Comparison of ENCODE assay signal across 11 cellular contexts in the genomic region with DNA sequence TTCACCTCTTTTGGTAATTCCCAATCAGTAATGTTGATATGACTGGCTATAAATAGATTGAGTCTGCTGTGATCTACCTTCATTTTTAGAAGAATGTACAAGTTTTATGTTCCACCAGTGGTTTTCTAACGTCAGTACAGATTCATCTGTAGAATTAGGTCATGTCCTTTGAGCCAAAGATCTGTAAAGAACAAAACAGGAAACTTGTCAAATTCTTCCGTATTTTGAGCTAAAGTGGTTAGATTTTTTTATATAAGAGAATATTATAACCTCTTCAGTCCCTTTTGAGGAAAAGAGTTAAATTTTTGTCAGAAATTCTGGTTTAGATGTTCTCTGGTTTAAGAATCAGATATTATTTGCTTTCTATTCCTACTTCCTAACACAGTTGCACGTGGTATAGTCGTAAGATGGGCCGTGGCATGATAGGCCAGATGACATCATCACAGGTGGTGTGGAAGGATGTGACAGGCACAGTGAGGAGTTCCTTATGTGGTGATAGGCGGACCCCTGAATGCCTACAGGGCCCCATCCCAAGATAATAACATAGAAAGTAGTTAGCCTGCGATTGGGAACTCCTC.
A peak's percentile ranks its signal among the peaks of the same experiment; 100 is the strongest.
DNase-seq lines count a peak whose midpoint lies in the region; ATAC-seq and TF ChIP-seq lines count a peak whose summit lies in the region.
"Had no signal": no experiment of that assay in that cellular context is flagged by ENCODE, and none has a peak within 500 bp of the region (broad histone marks: within the 10 kb centered on the region; RNA-seq: fewer than 3 reads in every experiment).

No MANE protein-coding gene starts in this region.

- no peaks in the 10 kb centered on the region for H3K9me3 Mint-ChIP-seq in activated CD8-positive, alpha-beta T cell treated with anti-CD3 and anti-CD28 coated beads, Interleukin-2, amount 10 ng/mL, durations not matched to agents 7 days and 5 days (ENCODE audit: insufficient read depth)
- H3K9me3 Mint-ChIP-seq in central memory CD8-positive, alpha-beta T cell = no peaks in the 10 kb centered on the region
- H3K9me3 Mint-ChIP-seq: CD14-positive monocyte had no signal

- H3K9me3 ChIP-seq in HEK293 (ENCODE audit: control insufficient read depth, insufficient read depth, low read depth, low read length) (no peaks in the 10 kb centered on the region), A673 (ENCODE audit: low read depth, low read length, poor library complexity, severe bottlenecking) (no peaks in the 10 kb centered on the region), mammary epithelial cell (replicated peaks; ENCODE audit: insufficient read depth, low read length) (no peaks in the 10 kb centered on the region)

- H3K27me3 ChIP-seq in A673 (replicated peaks; ENCODE audit: insufficient read depth, low read depth, low read length, poor library complexity) (no peaks in the 10 kb centered on the region), mammary epithelial cell (ENCODE audit: insufficient read depth, low read length) (no peaks in the 10 kb centered on the region)

- no peaks in the 10 kb centered on the region for H3K27me3 Mint-ChIP-seq in activated CD8-positive, alpha-beta T cell treated with anti-CD3 and anti-CD28 coated beads, Interleukin-2, amount 10 ng/mL, durations not matched to agents 7 days and 5 days (ENCODE audit: low read depth)
- no peaks in the 10 kb centered on the region for H3K27me3 Mint-ChIP-seq in central memory CD8-positive, alpha-beta T cell

- POLR2A ChIA-PET in HEK293 (lab: Yijun Ruan, JAX) = no interaction called here
- POLR2A ChIA-PET in activated CD8-positive, alpha-beta T cell treated with anti-CD3 and anti-CD28 coated beads, Interleukin-2, amount 10 ng/mL, durations not matched to agents 7 days and 5 days (lab: Charles Lee) = no interaction called here
- POLR2A ChIA-PET in A673 (lab: Charles Lee; ENCODE audit: low non-redundant PET) = no interaction called here

- H3K27ac ChIP-seq in HEK293 (ENCODE audit: extremely low read depth, low read depth, low read length) = no peak overlapping the region
- H3K27ac ChIP-seq in A673 (ENCODE audit: low read depth, low read length, poor library complexity, severe bottlenecking) = no peak overlapping the region
- no peak overlapping the region for H3K27ac ChIP-seq in mammary epithelial cell (ENCODE audit: insufficient read depth, low read depth, low read length)

- peak; percentile 86 for ATAC-seq in activated CD8-positive, alpha-beta T cell treated with anti-CD3 and anti-CD28 coated beads, Interleukin-2, amount 10 ng/mL, durations not matched to agents 7 days and 5 days
- ATAC-seq in central memory CD8-positive, alpha-beta T cell (replicated peaks; ENCODE audit: extremely low read depth, poor library complexity, severe bottlenecking) = peak; percentile 80

- peak; percentile 76 for DNase-seq in activated CD8-positive, alpha-beta T cell treated with anti-CD3 and anti-CD28 coated beads, Interleukin-2, amount 10 ng/mL, durations not matched to agents 7 days and 5 days
- DNase-seq in central memory CD8-positive, alpha-beta T cell (ENCODE audit: low spot score in 2 of 2) = peak in 1 of 2 donors; percentile 21
- peak; percentile 51 to 53 for DNase-seq in stimulated activated CD4-positive, alpha-beta T cell treated with anti-CD3 and anti-CD28 coated beads, Interleukin-2, amount 100 ng/mL, for 24 hours
- DNase-seq in NOMO-1 treated with dmso at 0.1 percent for 144 hours (lab: John Stamatoyannopoulos, UW; ENCODE audit: unreplicated experiment) (no peak), A673 (ENCODE audit: low spot score) (no peak), HCEC 1CT (no peak), mammary epithelial cell (no peak)
- DNase-seq: NCI-H1694 treated with DMSO at 0.1 percent for 48 hours had no signal

- H3K36me3 Mint-ChIP-seq in activated CD8-positive, alpha-beta T cell treated with anti-CD3 and anti-CD28 coated beads, Interleukin-2, amount 10 ng/mL, durations not matched to agents 7 days and 5 days (ENCODE audit: low read depth) = peaks cover 32% of the 10 kb centered on the region
- peaks cover 9% of the 10 kb centered on the region for H3K36me3 Mint-ChIP-seq in central memory CD8-positive, alpha-beta T cell (ENCODE audit: insufficient read depth)

- peaks cover 33% of the 10 kb centered on the region for H3K4me1 Mint-ChIP-seq in activated CD8-positive, alpha-beta T cell treated with anti-CD3 and anti-CD28 coated beads, Interleukin-2, amount 10 ng/mL, durations not matched to agents 7 days and 5 days (ENCODE audit: low read depth)
- H3K4me1 Mint-ChIP-seq in central memory CD8-positive, alpha-beta T cell = no peaks in the 10 kb centered on the region

- dilution Hi-C loops in mammary epithelial cell (cut with HindIII; ENCODE audit: low sequenced_read_pairs) = no loop called here

- intact Hi-C loops in A673 (cut with micrococcal nuclease; ENCODE audit: unreplicated experiment) (loop anchor here (5.0 kb wide), 1 partner anchor 187 kb away; no protein-coding TSS in a partner anchor), mammary epithelial cell (cut with micrococcal nuclease) (no loop called here)

- H3K4me2 ChIP-seq in mammary epithelial cell (ENCODE audit: insufficient read depth, low read depth, low read length) = no peak overlapping the region

- H4K20me1 ChIP-seq in mammary epithelial cell (ENCODE audit: insufficient read depth, low read length) = no peaks in the 10 kb centered on the region

- H3K4me3 ChIP-seq in HEK293 (ENCODE audit: low read depth, low read length) = no peak overlapping the region
- no peak overlapping the region for H3K4me3 ChIP-seq in A673 (ENCODE audit: low read depth, low read length, poor library complexity, severe bottlenecking)
- no peak overlapping the region for H3K4me3 ChIP-seq in mammary epithelial cell (replicated peaks in 1 of 3; ENCODE audit: insufficient read depth in 1 of 3, low read depth in 2 of 3, low read length in 3 of 3)

- TF ChIP-seq CTCF in HEK293 (tag by site-specific recombination; IDR thresholded peaks at IDR 0.05) (no peak), A673 (conservative IDR thresholded peaks at IDR 0.05; ENCODE audit: low read depth, low read length) (no peak), mammary epithelial cell (conservative IDR thresholded peaks at IDR 0.05 in 1 of 2, IDR thresholded peaks at IDR 0.05 in 1 of 2; ENCODE audit: extremely low read depth in 1 of 2, insufficient read depth in 1 of 2, low read depth in 1 of 2, low read length in 2 of 2) (no peak)

- H3K4me1 ChIP-seq in HEK293 (ENCODE audit: control insufficient read depth, insufficient read depth, low read length) (no peaks in the 10 kb centered on the region), A673 (ENCODE audit: insufficient read depth, low read length, poor library complexity, severe bottlenecking) (no peaks in the 10 kb centered on the region), mammary epithelial cell (ENCODE audit: insufficient read depth, low read length) (no peaks in the 10 kb centered on the region)

- H3K9ac ChIP-seq in mammary epithelial cell (ENCODE audit: insufficient read depth, low read length) = no peak overlapping the region

- 93% methylated on average over 7 of the region's 7 CpGs for WGBS in mammary epithelial cell (ENCODE audit: low coverage, missing lambda C conversion rate)

- H3K36me3 ChIP-seq in HEK293 (ENCODE audit: control insufficient read depth in 2 of 2, insufficient read depth in 1 of 2, low read length in 2 of 2) (peaks cover 0 to 54% of the 10 kb centered on the region in 2 experiments; a peak in 1 of 3 replicates), A673 (ENCODE audit: insufficient read depth, low read length, poor library complexity, severe bottlenecking) (peaks cover 11% of the 10 kb centered on the region), mammary epithelial cell (ENCODE audit: insufficient read depth, low read length) (peaks cover 31% of the 10 kb centered on the region)

- H3K4me3 Mint-ChIP-seq in activated CD8-positive, alpha-beta T cell treated with anti-CD3 and anti-CD28 coated beads, Interleukin-2, amount 10 ng/mL, durations not matched to agents 7 days and 5 days = no peak overlapping the region
- no peak overlapping the region for H3K4me3 Mint-ChIP-seq in central memory CD8-positive, alpha-beta T cell
- H3K4me3 Mint-ChIP-seq: CD14-positive monocyte, mesothelial cell of epicardium had no signal

- in situ Hi-C loops in mammary epithelial cell (cut with MboI; ENCODE audit: low sequenced_read_pairs in 2 of 2) = loop anchor here in 1 of 2 donors (25.0 kb wide), 1 partner anchor 573 kb away; a partner anchor contains a TSS

- CTCF ChIA-PET in HEK293 (lab: Yijun Ruan, JAX) (interaction anchor here (0.7 to 5.0 kb wide), 6 partner anchors 10 to 129 kb away, joined by 3 to 24 read pairs (median 5); no protein-coding TSS in a partner anchor), A673 (lab: Charles Lee) (no interaction called here), mammary epithelial cell (lab: Charles Lee; ENCODE audit: low non-redundant PET) (no interaction called here)
- CTCF ChIA-PET in activated CD8-positive, alpha-beta T cell treated with anti-CD3 and anti-CD28 coated beads, Interleukin-2, amount 10 ng/mL, durations not matched to agents 7 days and 5 days (lab: Charles Lee) = interaction anchor here (1.5 to 3.6 kb wide), 7 partner anchors 12 to 141 kb away, joined by 3 to 25 read pairs (median 8); no protein-coding TSS in a partner anchor

- H3K79me2 ChIP-seq in mammary epithelial cell (ENCODE audit: insufficient read depth, low read length) = peaks cover 26% of the 10 kb centered on the region

- H3K27ac Mint-ChIP-seq in activated CD8-positive, alpha-beta T cell treated with anti-CD3 and anti-CD28 coated beads, Interleukin-2, amount 10 ng/mL, durations not matched to agents 7 days and 5 days = peak overlapping the region; percentile 58
- peak overlapping the region; percentile 45 for H3K27ac Mint-ChIP-seq in central memory CD8-positive, alpha-beta T cell (ENCODE audit: low read depth)
- H3K27ac Mint-ChIP-seq: mesothelial cell of epicardium had no signal

- BruUV-seq in A673 (replicated peaks; lab: Mats Ljungman, UMichigan) (no TSS peak), mammary epithelial cell (replicated peaks; lab: Mats Ljungman, UMichigan) (no TSS peak)

- H2AFZ ChIP-seq in mammary epithelial cell (ENCODE audit: low read depth, low read length) = no peak overlapping the region

TF ChIP-seq in HEK293, 187 proteins besides CTCF, POLR2A, EP300 and RAD21:
- TF ChIP-seq, protein P1, sequence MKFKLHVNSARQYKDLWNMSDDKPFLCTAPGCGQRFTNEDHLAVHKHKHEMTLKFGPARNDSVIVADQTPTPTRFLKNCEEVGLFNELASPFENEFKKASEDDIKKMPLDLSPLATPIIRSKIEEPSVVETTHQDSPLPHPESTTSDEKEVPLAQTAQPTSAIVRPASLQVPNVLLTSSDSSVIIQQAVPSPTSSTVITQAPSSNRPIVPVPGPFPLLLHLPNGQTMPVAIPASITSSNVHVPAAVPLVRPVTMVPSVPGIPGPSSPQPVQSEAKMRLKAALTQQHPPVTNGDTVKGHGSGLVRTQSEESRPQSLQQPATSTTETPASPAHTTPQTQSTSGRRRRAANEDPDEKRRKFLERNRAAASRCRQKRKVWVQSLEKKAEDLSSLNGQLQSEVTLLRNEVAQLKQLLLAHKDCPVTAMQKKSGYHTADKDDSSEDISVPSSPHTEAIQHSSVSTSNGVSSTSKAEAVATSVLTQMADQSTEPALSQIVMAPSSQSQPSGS (tag by site-specific recombination; IDR thresholded peaks at IDR 0.05; ENCODE audit: low read depth) = 0 out of 2 replicates have a peak, but pooled peaks have one; percentile 20
- TF ChIP-seq ZNF302 (tag by site-specific recombination; IDR thresholded peaks at IDR 0.05; ENCODE audit: low read depth) = no peak
TF ChIP-seq in HEK293: peak in this region for 1.

Comparison
In these comparisons a context has a peak if more than half of its experiments do, and no peak if none do; other contexts are left out.
1. DNase-seq: peak in activated CD8-positive, alpha-beta T cell treated with anti-CD3 and anti-CD28 coated beads, Interleukin-2, amount 10 ng/mL, durations not matched to agents 7 days and 5 days (single experiment) and stimulated activated CD4-positive, alpha-beta T cell treated with anti-CD3 and anti-CD28 coated beads, Interleukin-2, amount 100 ng/mL, for 24 hours (2 of 2); none in NOMO-1 treated with dmso at 0.1 percent for 144 hours (single experiment), A673 (single experiment), HCEC 1CT (single experiment) and mammary epithelial cell (single experiment).
2. CTCF ChIA-PET loops: an anchor here in HEK293 (0.7 to 5.0 kb wide) and activated CD8-positive, alpha-beta T cell treated with anti-CD3 and anti-CD28 coated beads, Interleukin-2, amount 10 ng/mL, durations not matched to agents 7 days and 5 days (1.5 to 3.6 kb wide); none called in A673 and mammary epithelial cell.